ENCODE assay signal across 9 cellular contexts in genomic region chr1:147627435-147628110, GRCh38. TPM values are rescaled to one million over a fixed set of nuclear protein-coding genes. Genes with fewer than 3 reads are reported as not detected.
A peak's percentile ranks its signal among the peaks of the same experiment; 100 is the strongest.
DNase-seq lines count a peak whose midpoint lies in the region; ATAC-seq and TF ChIP-seq lines count a peak whose summit lies in the region.
"Had no signal": no experiment of that assay in that cellular context is flagged by ENCODE, and none has a peak within 500 bp of the region (broad histone marks: within the 10 kb centered on the region; RNA-seq: fewer than 3 reads in every experiment).

No MANE protein-coding gene starts in this region.

- no peaks in the 10 kb centered on the region for H3K27me3 Mint-ChIP-seq in effector memory CD8-positive, alpha-beta T cell

- no peaks in the 10 kb centered on the region for H3K79me2 ChIP-seq in mesendoderm (ENCODE audit: control insufficient read depth, insufficient read depth, low read length)

- H3K4me1 ChIP-seq in mesendoderm (ENCODE audit: control insufficient read depth, low read depth, low read length) (no peaks in the 10 kb centered on the region), suprapubic skin (no peaks in the 10 kb centered on the region)
- H3K4me1 ChIP-seq: SJSA1 had no signal

- H2AK5ac ChIP-seq in mesendoderm (ENCODE audit: low read length): no peak overlapping the region

- no peak overlapping the region for H4K8ac ChIP-seq in mesendoderm (ENCODE audit: low read depth, low read length)

- peak; percentile 42 for ATAC-seq in effector memory CD8-positive, alpha-beta T cell (replicated peaks)
- no peak for ATAC-seq in GM19452 (IDR thresholded peaks at IDR 0.05; ENCODE audit: unreplicated experiment)

- H2BK5ac ChIP-seq in mesendoderm (ENCODE audit: low read length): no peak overlapping the region

- H3K4me3 ChIP-seq in mesendoderm (ENCODE audit: low read length) (no peak overlapping the region), suprapubic skin (no peak overlapping the region)
- H3K4me3 ChIP-seq: SJSA1 had no signal

- no peak overlapping the region for H3K4ac ChIP-seq in mesendoderm (ENCODE audit: low read depth, low read length)

- no peak overlapping the region for H3K9ac ChIP-seq in mesendoderm (ENCODE audit: low read length)

- H3K9me3 Mint-ChIP-seq in effector memory CD8-positive, alpha-beta T cell: no peaks in the 10 kb centered on the region

- DNase-seq in COLO829 (ENCODE audit: low spot score): peak; percentile 82
- DNase-seq in GM20000 (ENCODE audit: low spot score): peak; percentile 73
- peak; percentile 32 for DNase-seq in NCI-H2029 (lab: John Stamatoyannopoulos, UW)
- DNase-seq in activated CD4-positive, alpha-beta T cell treated with anti-CD3 and anti-CD28 coated beads for 48 hours: peak; percentile 64
- DNase-seq in effector memory CD8-positive, alpha-beta T cell: peak; percentile 40 to 50 (median 48)
- peak; percentile 56 for DNase-seq in mesendoderm
- DNase-seq in suprapubic skin (ENCODE audit: low spot score in 2 of 2): no peak

- TF ChIP-seq POLR2A in suprapubic skin (IDR thresholded peaks at IDR 0.05): no peak

- H3K56ac ChIP-seq in mesendoderm (ENCODE audit: low read length): no peak overlapping the region

- H3K23ac ChIP-seq in mesendoderm (ENCODE audit: low read length): no peak overlapping the region

- H3K4me2 ChIP-seq in mesendoderm (ENCODE audit: low read length): no peak overlapping the region

- H3K9me3 ChIP-seq in suprapubic skin: no peaks in the 10 kb centered on the region
- H3K9me3 ChIP-seq: SJSA1 had no signal

- H3K36me3 ChIP-seq in mesendoderm (ENCODE audit: control insufficient read depth, insufficient read depth, low read length): no peaks in the 10 kb centered on the region
- peaks cover 18% of the 10 kb centered on the region for H3K36me3 ChIP-seq in suprapubic skin

- H3K27me3 ChIP-seq in mesendoderm (ENCODE audit: insufficient read depth, low read length, poor library complexity) (no peaks in the 10 kb centered on the region), suprapubic skin (no peaks in the 10 kb centered on the region)
- H3K27me3 ChIP-seq: SJSA1 had no signal

- H4K5ac ChIP-seq in mesendoderm (ENCODE audit: low read length): no peak overlapping the region

- no peak overlapping the region for H3K27ac ChIP-seq in mesendoderm (ENCODE audit: low read depth, low read length)
- H3K27ac ChIP-seq in suprapubic skin: no peak overlapping the region
- H3K27ac ChIP-seq: SJSA1 had no signal

- H2BK120ac ChIP-seq in mesendoderm (ENCODE audit: low read depth, low read length): no peak overlapping the region

- TF ChIP-seq CTCF in GM20000 (IDR thresholded peaks at IDR 0.05; ENCODE audit: extremely low read depth, missing control alignments) (peak; percentile 83), suprapubic skin (IDR thresholded peaks at IDR 0.05) (peak; percentile 74 to 89)

- no peaks in the 10 kb centered on the region for H3K36me3 Mint-ChIP-seq in effector memory CD8-positive, alpha-beta T cell (ENCODE audit: insufficient read depth)

- H2BK15ac ChIP-seq in mesendoderm (replicated peaks; ENCODE audit: low read depth): no peak overlapping the region

- no peak overlapping the region for H3K27ac Mint-ChIP-seq in effector memory CD8-positive, alpha-beta T cell

- H3K79me1 ChIP-seq in mesendoderm (ENCODE audit: low read length): no peaks in the 10 kb centered on the region

- H3K4me3 Mint-ChIP-seq in effector memory CD8-positive, alpha-beta T cell: no peak overlapping the region

- peaks cover 22 to 24% of the 10 kb centered on the region in 2 donors for H3K4me1 Mint-ChIP-seq in effector memory CD8-positive, alpha-beta T cell (ENCODE audit: low read depth in 2 of 2)

- 100% methylated on average over 1 of the region's 3 CpGs for WGBS in mesendoderm (ENCODE audit: extremely low coverage, insufficient coverage, low lambda C conversion rate)
- WGBS in suprapubic skin: 23% methylated on average over 3 of the region's 3 CpGs

- TF ChIP-seq EP300 in suprapubic skin (IDR thresholded peaks at IDR 0.05): no peak

- no peak overlapping the region for H3K18ac ChIP-seq in mesendoderm (ENCODE audit: low read length)

RNA-seq across cellular contexts. Expression of gene ACP6, which starts 42.8 kb away (rescaled TPM):
- polyA plus RNA-seq in mesendoderm (2013, experiment 1 of 2): 9.3 TPM
- 9.1 TPM for polyA plus RNA-seq in mesendoderm (2013, experiment 2 of 2)
- total RNA-seq in suprapubic skin: 10 to 100 TPM; 10.4 to 46.2 (median 19.3) TPM

Comparison
In these comparisons a context has a peak if more than half of its experiments do, and no peak if none do; other contexts are left out.
1. DNase-seq: peak in COLO829 (single experiment), GM20000 (single experiment), NCI-H2029 (single experiment), activated CD4-positive, alpha-beta T cell treated with anti-CD3 and anti-CD28 coated beads for 48 hours (single experiment), effector memory CD8-positive, alpha-beta T cell (3 of 3) and mesendoderm (single experiment); none in suprapubic skin (0 of 2).